28 cellular contexts compared by ENCODE assay signal in the genomic region with DNA sequence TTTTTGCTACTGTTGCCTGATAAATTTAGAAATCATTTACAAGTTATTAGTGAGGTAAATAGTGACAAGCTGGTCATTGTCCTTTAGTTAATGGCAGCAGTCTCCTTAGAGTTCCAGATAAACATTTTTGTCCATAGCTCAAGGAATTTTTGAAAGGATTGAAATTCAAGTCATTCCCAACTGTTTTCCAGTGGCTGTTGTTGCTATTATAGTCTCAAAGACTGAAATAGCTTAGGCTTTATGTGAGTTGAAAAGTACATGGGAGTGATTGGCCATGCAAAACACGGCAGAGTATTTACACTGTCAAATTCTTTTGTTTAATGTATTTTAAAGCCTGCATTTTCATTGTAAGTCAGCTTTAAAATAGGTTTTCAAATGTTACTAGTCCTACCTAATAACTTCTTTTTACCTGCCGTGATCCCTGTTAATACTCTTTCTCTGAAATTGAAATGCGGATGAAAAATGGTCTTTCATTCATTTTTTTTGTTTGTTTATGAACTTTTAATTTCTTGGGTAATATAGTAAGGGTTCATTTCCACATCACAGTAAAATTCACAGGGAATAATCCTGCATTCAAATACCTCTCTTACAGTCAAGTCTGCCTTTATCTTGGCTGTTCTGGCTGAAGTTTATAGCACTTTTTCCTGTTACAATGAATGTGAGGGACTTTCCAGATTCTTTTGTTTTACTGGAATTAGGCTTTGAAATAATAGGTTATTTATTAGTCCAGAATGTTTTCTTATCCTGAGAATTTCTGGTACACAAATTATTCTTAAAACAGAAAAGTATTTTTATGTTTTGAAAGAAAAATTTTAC.
A peak's percentile ranks its signal among the peaks of the same experiment; 100 is the strongest.
DNase-seq lines count a peak whose midpoint lies in the region; ATAC-seq and TF ChIP-seq lines count a peak whose summit lies in the region.
"Had no signal": no experiment of that assay in that cellular context is flagged by ENCODE, and none has a peak within 500 bp of the region (broad histone marks: within the 10 kb centered on the region; RNA-seq: fewer than 3 reads in every experiment).

No MANE protein-coding gene starts in this region.

- no peak for ATAC-seq in left cardiac atrium
- no peak for ATAC-seq in HG02884 (IDR thresholded peaks at IDR 0.05; ENCODE audit: unreplicated experiment)
- no peak for ATAC-seq in omental fat pad (ENCODE audit: low FRiP score)
- ATAC-seq: activated naive CD4-positive, alpha-beta T cell treated with anti-CD3 and anti-CD28 coated beads, Interleukin-2, amount 50 U/mL, for 72 hours; HCT116 had no signal

- intact Hi-C loops in left cardiac atrium (cut with DNase I): no loop called here

- H3K4me1 ChIP-seq in cardiac muscle cell (ENCODE audit: low read depth) (peaks cover 68% of the 10 kb centered on the region), skeletal muscle tissue (ENCODE audit: control insufficient read depth in 3 of 3, insufficient read depth in 3 of 3, low read length in 3 of 3) (peaks cover 54 to 67% (median 60%) of the 10 kb centered on the region in 3 donors)
- H3K4me1 ChIP-seq: BLaER1 had no signal

- DNase-seq in cardiac muscle cell (ENCODE audit: low read depth in 1 of 2, low spot score in 1 of 2): peak in 1 of 2 donors; percentile 59
- no peak for DNase-seq in left cardiac atrium
- no peak for DNase-seq in chondrocyte (ENCODE audit: low spot score)
- peak; percentile 39 for DNase-seq in kidney tubule cell (ENCODE audit: low spot score)
- no peak for DNase-seq in LoVo (ENCODE audit: low spot score)
- DNase-seq in omental fat pad (ENCODE audit: low spot score): no peak
- DNase-seq: 8988T; activated CD8-positive, alpha-beta memory T cell treated with anti-CD3 and anti-CD28 coated beads for 24 hours; dorsolateral prefrontal cortex; esophagus squamous epithelium; GDM1; head of caudate nucleus; midbrain; NCI-H1092; NCI-H2081 treated with DMSO at 0.1 percent for 48 hours; stimulated activated CD8-positive, alpha-beta memory T cell treated with anti-CD3 and anti-CD28 coated beads, Interleukin-4, amount 100 ng/mL, for 48 hours had no signal

- no peak for TF ChIP-seq CTCF in cardiac muscle cell (IDR thresholded peaks at IDR 0.05; ENCODE audit: low read depth, low read length)
- no peak for TF ChIP-seq CTCF in chondrocyte (IDR thresholded peaks at IDR 0.05)
- no peak for TF ChIP-seq CTCF in omental fat pad (IDR thresholded peaks at IDR 0.05)

- no peak overlapping the region for H3K4me3 Mint-ChIP-seq in chondrocyte (ENCODE audit: unreplicated experiment)
- H3K4me3 Mint-ChIP-seq: T-helper 2 cell treated with Interferon-gamma antibody and Interleukin-4, amounts not matched to agents 5 μg/mL and 100 μg/mL, for 36 hours had no signal

- H3K36me3 ChIP-seq in cardiac muscle cell (no peaks in the 10 kb centered on the region), skeletal muscle tissue (ENCODE audit: control insufficient read depth in 3 of 3, insufficient read depth in 3 of 3, low read length in 3 of 3) (peaks cover 0 to 2% (median 0%) of the 10 kb centered on the region in 3 donors)
- H3K36me3 ChIP-seq: BLaER1, esophagus squamous epithelium, neutrophil, suprapubic skin had no signal

- H3K9me3 ChIP-seq in cardiac muscle cell (ENCODE audit: low read depth) (no peaks in the 10 kb centered on the region), skeletal muscle tissue (ENCODE audit: control insufficient read depth in 3 of 3, low read length in 3 of 3) (no peaks in the 10 kb centered on the region)
- H3K9me3 ChIP-seq: BLaER1, esophagus squamous epithelium, neutrophil, suprapubic skin had no signal

- H3K27me3 Mint-ChIP-seq in chondrocyte (ENCODE audit: low read depth): no peaks in the 10 kb centered on the region
- H3K27me3 Mint-ChIP-seq: brain had no signal

- H3K27ac ChIP-seq in cardiac muscle cell (peak overlapping the region; percentile 68), skeletal muscle tissue (ENCODE audit: low read depth, low read length) (peak overlapping the region; percentile 28)
- H3K27ac ChIP-seq: BLaER1, HL-60, KMS-11, neutrophil, suprapubic skin had no signal

- peaks cover 10% of the 10 kb centered on the region for H3K36me3 Mint-ChIP-seq in chondrocyte (ENCODE audit: low read depth)
- H3K36me3 Mint-ChIP-seq: activated naive CD4-positive, alpha-beta T cell treated with anti-CD3 and anti-CD28 coated beads, Interleukin-2, amount 50 U/mL, for 72 hours; brain had no signal

- H3K4me3 ChIP-seq in cardiac muscle cell: no peak overlapping the region
- no peak overlapping the region for H3K4me3 ChIP-seq in skeletal muscle tissue (ENCODE audit: low read length in 3 of 3)
- H3K4me3 ChIP-seq: BLaER1, dorsolateral prefrontal cortex, esophagus squamous epithelium, skin epidermis, suprapubic skin had no signal

- no peaks in the 10 kb centered on the region for H3K27me3 ChIP-seq in cardiac muscle cell
- no peaks in the 10 kb centered on the region for H3K27me3 ChIP-seq in skeletal muscle tissue (ENCODE audit: control insufficient read depth in 3 of 3, insufficient read depth in 3 of 3, low read length in 3 of 3)
- H3K27me3 ChIP-seq: BLaER1, dorsolateral prefrontal cortex, esophagus squamous epithelium, neutrophil, suprapubic skin had no signal

- H3K9ac ChIP-seq in skeletal muscle tissue (ENCODE audit: low read depth in 1 of 3, low read length in 3 of 3): peak overlapping the region in 2 of 3 donors; percentile 11 to 21
- H3K9ac ChIP-seq: BLaER1, KMS-11 had no signal

- H3K27ac Mint-ChIP-seq in chondrocyte (ENCODE audit: unreplicated experiment): peak overlapping the region; percentile 43
- H3K27ac Mint-ChIP-seq: activated naive CD4-positive, alpha-beta T cell treated with anti-CD3 and anti-CD28 coated beads, Interleukin-2, amount 50 U/mL, for 72 hours; T-helper 2 cell treated with Interferon-gamma antibody and Interleukin-4, amounts not matched to agents 5 μg/mL and 100 μg/mL, for 36 hours had no signal

- H3K4me1 Mint-ChIP-seq in chondrocyte (ENCODE audit: low read depth): peaks cover 72% of the 10 kb centered on the region

- H3K9me3 Mint-ChIP-seq in chondrocyte (ENCODE audit: low read depth): no peaks in the 10 kb centered on the region
- H3K9me3 Mint-ChIP-seq: activated naive CD4-positive, alpha-beta T cell treated with anti-CD3 and anti-CD28 coated beads, Interleukin-2, amount 50 U/mL, for 72 hours; brain; T-helper 2 cell treated with Interferon-gamma antibody and Interleukin-4, amounts not matched to agents 5 μg/mL and 100 μg/mL, for 36 hours had no signal
